Comparison of ENCODE assay signal across 8 cellular contexts in the genomic region with DNA sequence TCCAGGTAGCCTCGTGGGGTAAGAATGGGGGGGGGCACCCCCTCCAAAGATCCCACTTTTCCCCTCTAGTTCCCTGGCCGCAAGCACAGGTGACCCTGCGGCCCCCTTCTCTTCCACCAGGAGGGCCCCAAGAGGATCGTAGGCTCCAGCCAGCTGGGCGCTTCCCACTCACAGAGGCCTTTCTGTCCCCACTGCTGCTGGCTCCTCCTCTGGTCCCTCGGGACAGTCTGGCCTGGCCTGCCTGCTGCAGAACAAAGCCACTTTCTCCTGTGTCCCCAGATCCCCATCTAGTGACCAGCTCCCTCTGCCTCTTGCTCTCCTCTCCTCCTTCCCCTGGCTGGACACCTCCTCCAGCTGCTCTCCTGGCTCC. TPM values are rescaled to one million over a fixed set of nuclear protein-coding genes. Genes with fewer than 3 reads are reported as not detected.
DNase-seq lines count a peak whose midpoint lies in the region; ATAC-seq and TF ChIP-seq lines count a peak whose summit lies in the region.

No MANE protein-coding gene starts in this region.

- peaks cover 10% of the 10 kb centered on the region for H3K4me1 Mint-ChIP-seq in neural progenitor cell

- no peaks in the 10 kb centered on the region for H3K36me3 Mint-ChIP-seq in neural progenitor cell

- ATAC-seq in HG02840 (IDR thresholded peaks at IDR 0.05; ENCODE audit: low FRiP score, unreplicated experiment) (peak; percentile 2), GM19328 (IDR thresholded peaks at IDR 0.05; ENCODE audit: unreplicated experiment) (no peak), GM21367 (IDR thresholded peaks at IDR 0.05; ENCODE audit: unreplicated experiment) (no peak)

- H2AFZ ChIP-seq in neural progenitor cell (replicated peaks): peak overlapping the region; percentile 12

- H3K4me3 Mint-ChIP-seq in neural progenitor cell: peak overlapping the region; percentile 84

- TF ChIP-seq EP300 in esophagus muscularis mucosa (IDR thresholded peaks at IDR 0.05): no peak

- H3K4me1 ChIP-seq in SJCRH30 (peaks cover 11% of the 10 kb centered on the region), esophagus muscularis mucosa (peaks cover 12 to 25% (median 24%) of the 10 kb centered on the region in 4 donors), neural progenitor cell (peaks cover 11% of the 10 kb centered on the region)

- H3K27me3 ChIP-seq in SJCRH30 (no peaks in the 10 kb centered on the region), esophagus muscularis mucosa (peaks cover 0 to 25% (median 15%) of the 10 kb centered on the region in 4 donors), neural progenitor cell (peaks cover 53% of the 10 kb centered on the region)

- peaks cover 35% of the 10 kb centered on the region for H4K20me1 ChIP-seq in neural progenitor cell (ENCODE audit: low read depth)

- no peaks in the 10 kb centered on the region for H3K9me3 Mint-ChIP-seq in neural progenitor cell

- no peak for TF ChIP-seq POLR2A in esophagus muscularis mucosa (IDR thresholded peaks at IDR 0.05; ENCODE audit: low read depth)

- DNase-seq in DMS53 treated with DMSO at 0.1 percent for 48 hours (lab: John Stamatoyannopoulos, UW; ENCODE audit: unreplicated experiment) (peak; percentile 55), SJCRH30 (peak; percentile 88 to 91), esophagus muscularis mucosa (ENCODE audit: extremely low spot score) (no peak), neural progenitor cell (ENCODE audit: low spot score) (no peak), cerebellum (ENCODE audit: low spot score) (no peak)

- 32% methylated on average over 6 of the region's 6 CpGs for WGBS in esophagus muscularis mucosa

- peak overlapping the region; percentile 84 for H3K4me2 ChIP-seq in neural progenitor cell

- H3K27ac Mint-ChIP-seq in neural progenitor cell: peak overlapping the region; percentile 51

- intact Hi-C loops in esophagus muscularis mucosa (cut with DNase I): no loop called here

- H3K27ac ChIP-seq in SJCRH30: peak overlapping the region; percentile 45
- peak overlapping the region; percentile 50 to 62 (median 55) for H3K27ac ChIP-seq in esophagus muscularis mucosa (replicated peaks in 1 of 4)
- H3K27ac ChIP-seq in neural progenitor cell: no peak overlapping the region

- no peaks in the 10 kb centered on the region for H3K79me2 ChIP-seq in neural progenitor cell (ENCODE audit: low read depth)

- peaks cover 22% of the 10 kb centered on the region for H3F3A ChIP-seq in neural progenitor cell (ENCODE audit: low read depth)

- TF ChIP-seq CTCF in esophagus muscularis mucosa (IDR thresholded peaks at IDR 0.05): peak in 1 of 3 experiments; percentile 19
- TF ChIP-seq CTCF in neural progenitor cell (IDR thresholded peaks at IDR 0.05): peak; percentile 12

- H3K4me3 ChIP-seq in SJCRH30: peak overlapping the region; percentile 68
- peak overlapping the region; percentile 48 to 66 (median 54) for H3K4me3 ChIP-seq in esophagus muscularis mucosa
- H3K4me3 ChIP-seq in neural progenitor cell: peak overlapping the region; percentile 72

- H3K9me3 ChIP-seq in SJCRH30 (replicated peaks): no peaks in the 10 kb centered on the region
- H3K9me3 ChIP-seq in esophagus muscularis mucosa: no peaks in the 10 kb centered on the region
- H3K9me3 ChIP-seq in neural progenitor cell (ENCODE audit: low read depth): no peaks in the 10 kb centered on the region

- H3K9ac ChIP-seq in neural progenitor cell: no peak overlapping the region

- peaks cover 27% of the 10 kb centered on the region for H3K27me3 Mint-ChIP-seq in neural progenitor cell (ENCODE audit: insufficient read depth, low read depth)

- H3K36me3 ChIP-seq in SJCRH30 (no peaks in the 10 kb centered on the region), esophagus muscularis mucosa (no peaks in the 10 kb centered on the region), neural progenitor cell (no peaks in the 10 kb centered on the region)

RNA-seq across cellular contexts. Expression of a gene that starts 0.5 kb away (rescaled TPM):
- total RNA-seq in SJCRH30 (2014; rRNA removed; shearing (Covaris generic)): 69.7 and 71.0 TPM in 2 replicates
- total RNA-seq in esophagus muscularis mucosa (under 1 TPM in 3 of 4 donors, not detected in 1; 0.17 to 0.40 (median 0.26) TPM), neural progenitor cell (ENCODE audit: low replicate concordance) (5.7 and 27.7 TPM in 2 replicates), cerebellum (4.7 TPM)

RNA-seq across cellular contexts. Expression of a gene that starts 6.4 kb away (rescaled TPM):
- 12.6 and 13.8 TPM in 2 replicates for total RNA-seq in SJCRH30 (2014; rRNA removed; shearing (Covaris generic))
- total RNA-seq in esophagus muscularis mucosa (1 to 10 TPM; 3.6 to 5.8 (median 5.0) TPM), neural progenitor cell (ENCODE audit: low replicate concordance) (0.12 and 0.51 TPM in 2 replicates), cerebellum (0.73 TPM)

RNA-seq across cellular contexts. Expression of a gene that starts 15.9 kb away (rescaled TPM):
- total RNA-seq in SJCRH30 (2014; rRNA removed; shearing (Covaris generic)): 38.4 and 42.6 TPM in 2 replicates
- total RNA-seq in esophagus muscularis mucosa (10 to 100 TPM; 22.4 to 36.6 (median 27.0) TPM), neural progenitor cell (ENCODE audit: low replicate concordance) (24.6 and 43.5 TPM in 2 replicates), cerebellum (38.2 TPM)

RNA-seq across cellular contexts. Expression of a gene that starts 17.0 kb away (rescaled TPM):
- 1.9 and 2.0 TPM in 2 replicates for total RNA-seq in SJCRH30 (2014; rRNA removed; shearing (Covaris generic))
- total RNA-seq in esophagus muscularis mucosa: 1 to 10 TPM in 2 of 4 donors, under 1 TPM in 2; 0.42 to 1.2 (median 1.0) TPM
- not detected in 2 replicates for total RNA-seq in neural progenitor cell (ENCODE audit: low replicate concordance)
- total RNA-seq in cerebellum: 0.45 TPM

RNA-seq across cellular contexts. Expression of a gene that starts 24.9 kb away (rescaled TPM):
- 0.51 and 0.91 TPM in 2 replicates for total RNA-seq in SJCRH30 (2014; rRNA removed; shearing (Covaris generic))
- total RNA-seq in esophagus muscularis mucosa: 100 to 1,000 TPM in 2 of 4 donors, 10 to 100 TPM in 2; 45.3 to 119 (median 91.5) TPM
- total RNA-seq in neural progenitor cell (ENCODE audit: low replicate concordance): 3.8 and 31.3 TPM in 2 replicates
- total RNA-seq in cerebellum: 24.0 TPM

Comparison
In these comparisons a context has a peak if more than half of its experiments do, and no peak if none do; other contexts are left out.
1. DNase-seq: peak in DMS53 treated with DMSO at 0.1 percent for 48 hours (single experiment) and SJCRH30 (2 of 2); none in esophagus muscularis mucosa (single experiment), neural progenitor cell (single experiment) and cerebellum (single experiment).
2. Peak in every context shown above with its lines, with median percentiles within 50 percentile points of each other: H3K4me3 ChIP-seq.